ENCODE assay signal across 11 cellular contexts in the genomic region with DNA sequence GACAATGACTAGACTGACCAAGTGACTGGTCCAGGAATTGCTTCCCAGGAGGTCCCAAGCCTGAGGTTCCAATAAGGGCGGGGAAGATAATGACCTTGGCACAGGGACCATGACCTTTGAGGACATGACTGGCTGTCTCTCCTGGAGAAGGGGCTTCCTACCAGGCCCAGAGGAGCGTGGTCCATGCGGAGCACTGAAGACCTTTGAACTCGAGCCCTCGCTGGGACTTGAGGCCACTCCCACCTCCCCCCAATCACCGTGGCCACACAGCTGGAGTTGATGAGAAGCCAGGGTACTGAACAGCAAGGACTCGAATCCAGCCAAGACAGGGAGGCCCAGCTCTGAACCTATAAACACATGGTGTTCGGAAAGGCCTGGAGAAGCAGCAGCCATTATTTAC.
"Had no signal": no experiment of that assay in that cellular context is flagged by ENCODE, and none has a peak within 500 bp of the region (broad histone marks: within the 10 kb centered on the region; RNA-seq: fewer than 3 reads in every experiment).

No MANE protein-coding gene starts in this region.

- FAIRE-seq: H1, H54 had no signal

- H3K4me2 ChIP-seq: GM23338 had no signal

- DNase-seq: GM23248, GOT3, H7, H9, HCEC 1CT, HFFc6 had no signal

- H3K9me3 ChIP-seq: HAP-1 had no signal

- H3K27ac Mint-ChIP-seq: GM23338, H9, HFFc6 had no signal

- H3K9me3 Mint-ChIP-seq: GM23338, H9 had no signal

- H3K4me3 Mint-ChIP-seq: GM23338, H9, HFFc6 had no signal

- H3K9ac ChIP-seq: GM23248 had no signal

- H3K4me1 ChIP-seq: HAP-1 had no signal

- H3K4me3 ChIP-seq: GM23248, GM23338, HAP-1 had no signal

- H3K27ac ChIP-seq: GM23248 had no signal

- H3K36me3 ChIP-seq: HAP-1 had no signal

- H2AFZ ChIP-seq: GM23248, GM23338 had no signal

- ATAC-seq: GM23338, HCT116 had no signal
